1 cellular context compared by ENCODE assay signal in genomic region chr6:169371344-169372144, GRCh38.
TF ChIP-seq lines count a peak whose summit lies in the region.

No MANE protein-coding gene starts in this region.

TF ChIP-seq in WTC11, 78 proteins besides CTCF, POLR2A, EP300 and RAD21 (continued from another document):
- TF ChIP-seq, protein P1, sequence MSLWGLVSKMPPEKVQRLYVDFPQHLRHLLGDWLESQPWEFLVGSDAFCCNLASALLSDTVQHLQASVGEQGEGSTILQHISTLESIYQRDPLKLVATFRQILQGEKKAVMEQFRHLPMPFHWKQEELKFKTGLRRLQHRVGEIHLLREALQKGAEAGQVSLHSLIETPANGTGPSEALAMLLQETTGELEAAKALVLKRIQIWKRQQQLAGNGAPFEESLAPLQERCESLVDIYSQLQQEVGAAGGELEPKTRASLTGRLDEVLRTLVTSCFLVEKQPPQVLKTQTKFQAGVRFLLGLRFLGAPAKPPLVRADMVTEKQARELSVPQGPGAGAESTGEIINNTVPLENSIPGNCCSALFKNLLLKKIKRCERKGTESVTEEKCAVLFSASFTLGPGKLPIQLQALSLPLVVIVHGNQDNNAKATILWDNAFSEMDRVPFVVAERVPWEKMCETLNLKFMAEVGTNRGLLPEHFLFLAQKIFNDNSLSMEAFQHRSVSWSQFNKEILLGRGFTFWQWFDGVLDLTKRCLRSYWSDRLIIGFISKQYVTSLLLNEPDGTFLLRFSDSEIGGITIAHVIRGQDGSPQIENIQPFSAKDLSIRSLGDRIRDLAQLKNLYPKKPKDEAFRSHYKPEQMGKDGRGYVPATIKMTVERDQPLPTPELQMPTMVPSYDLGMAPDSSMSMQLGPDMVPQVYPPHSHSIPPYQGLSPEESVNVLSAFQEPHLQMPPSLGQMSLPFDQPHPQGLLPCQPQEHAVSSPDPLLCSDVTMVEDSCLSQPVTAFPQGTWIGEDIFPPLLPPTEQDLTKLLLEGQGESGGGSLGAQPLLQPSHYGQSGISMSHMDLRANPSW (CRISPR knock-in tag; conservative IDR thresholded peaks at IDR 0.05; ENCODE audit: low read depth), result no peak
